ENCODE assay signal across 8 cellular contexts in the genomic region with DNA sequence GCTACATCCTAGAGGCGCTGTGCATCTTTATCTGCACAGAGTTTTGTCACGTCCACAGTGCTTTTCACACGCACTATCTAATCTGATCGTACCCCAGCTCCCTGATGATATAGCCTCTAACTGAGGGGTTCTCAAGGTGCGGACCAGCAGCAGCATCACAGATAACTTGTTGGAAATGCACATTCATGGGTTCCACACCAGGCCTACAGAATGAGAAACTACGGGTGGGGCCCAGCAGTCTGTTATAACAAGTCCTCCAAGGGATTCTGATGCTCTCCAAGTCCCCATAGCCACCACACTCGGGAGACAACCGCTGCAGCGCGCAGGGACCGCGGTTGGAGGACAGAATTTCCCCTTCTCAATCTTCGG. TPM values are rescaled to one million over a fixed set of nuclear protein-coding genes. Genes with fewer than 3 reads are reported as not detected.
DNase-seq lines count a peak whose midpoint lies in the region; ATAC-seq and TF ChIP-seq lines count a peak whose summit lies in the region.

No MANE protein-coding gene starts in this region.

- H3F3A ChIP-seq in neural cell (ENCODE audit: insufficient read depth, low read length, poor library complexity, severe bottlenecking), result no peaks in the 10 kb centered on the region

- POLR2A ChIA-PET in HEK293T (lab: Yijun Ruan, JAX), result interaction anchor here (0.7 to 1.7 kb wide), 5 partner anchors 63 to 100 kb away, joined by 3 read pairs; a partner anchor contains a TSS

- H3K9me3 ChIP-seq in OCI-LY3 (ENCODE audit: insufficient read depth, low read length) (no peaks in the 10 kb centered on the region), neural cell (ENCODE audit: low read length) (no peaks in the 10 kb centered on the region)
- H3K9me3 ChIP-seq in effector memory CD4-positive, alpha-beta T cell (ENCODE audit: control insufficient read depth, low read length), result no peaks in the 10 kb centered on the region

- peak overlapping the region; percentile 31 for H2AFZ ChIP-seq in OCI-LY3 (ENCODE audit: low read depth, low read length)
- peak overlapping the region; percentile 67 for H2AFZ ChIP-seq in neural cell (ENCODE audit: low read depth, low read length)

- peaks cover 21 to 28% of the 10 kb centered on the region in 2 donors for H3K36me3 Mint-ChIP-seq in CD14-positive monocyte

- TF ChIP-seq EP300 in neural cell (conservative IDR thresholded peaks at IDR 0.05; ENCODE audit: poor library complexity, severe bottlenecking), result no peak

- peaks cover 37% of the 10 kb centered on the region for H3K4me1 Mint-ChIP-seq in CD14-positive monocyte

- no peaks in the 10 kb centered on the region for H3K27me3 ChIP-seq in OCI-LY3 (ENCODE audit: low read depth, low read length)
- no peaks in the 10 kb centered on the region for H3K27me3 ChIP-seq in effector memory CD4-positive, alpha-beta T cell (replicated peaks; ENCODE audit: control insufficient read depth, insufficient read depth, low read length, poor library complexity, severe bottlenecking)
- H3K27me3 ChIP-seq in neural cell (ENCODE audit: insufficient read depth, low read depth, low read length), result no peaks in the 10 kb centered on the region

- no peaks in the 10 kb centered on the region for H3K27me3 Mint-ChIP-seq in CD14-positive monocyte (ENCODE audit: low read depth in 3 of 3)

- peaks cover 41% of the 10 kb centered on the region for H3K79me2 ChIP-seq in OCI-LY3 (ENCODE audit: low read length)
- peaks cover 34% of the 10 kb centered on the region for H3K79me2 ChIP-seq in neural cell (replicated peaks; ENCODE audit: insufficient read depth, low read length)

- intact Hi-C loops in CD14-positive monocyte (cut with micrococcal nuclease), result loop anchor here (2.0 to 10.0 kb wide), 5 partner anchors 51 to 641 kb away; a partner anchor contains a TSS

- CTCF ChIA-PET in HEK293T (lab: Yijun Ruan, JAX), result no interaction called here

- peak overlapping the region; percentile 92 to 99 for H3K4me3 Mint-ChIP-seq in CD14-positive monocyte

- H3K27ac Mint-ChIP-seq in CD14-positive monocyte, result peak overlapping the region; percentile 97 to 100 (median 99)

- DNase-seq in CD14-positive monocyte (ENCODE audit: low spot score), result no peak
- DNase-seq in effector memory CD4-positive, alpha-beta T cell, result no peak
- DNase-seq in GM19240 (ENCODE audit: insufficient read length, low spot score), result no peak
- no peak for DNase-seq in 8988T
- DNase-seq in HEK293T (ENCODE audit: extremely low spot score), result no peak

- H3K4me2 ChIP-seq in OCI-LY3 (ENCODE audit: low read length), result peak overlapping the region; percentile 67
- H3K4me2 ChIP-seq in neural cell (ENCODE audit: low read length), result peak overlapping the region; percentile 71

- no peak overlapping the region for H3K27ac ChIP-seq in OCI-LY3 (ENCODE audit: low read length)
- peak overlapping the region; percentile 97 for H3K27ac ChIP-seq in effector memory CD4-positive, alpha-beta T cell (ENCODE audit: insufficient read depth, low read length, poor library complexity, severe bottlenecking)
- H3K27ac ChIP-seq in neural cell (ENCODE audit: low read length), result peak overlapping the region; percentile 98

- peaks cover 27% of the 10 kb centered on the region for H3K4me1 ChIP-seq in OCI-LY3 (ENCODE audit: low read length)
- H3K4me1 ChIP-seq in effector memory CD4-positive, alpha-beta T cell (ENCODE audit: control insufficient read depth, insufficient read depth, low read length, poor library complexity, severe bottlenecking), result peaks cover 27% of the 10 kb centered on the region

- H3K9me3 Mint-ChIP-seq in CD14-positive monocyte, result peaks cover 0 to 4% (median 0%) of the 10 kb centered on the region in 7 donors

- no peak for TF ChIP-seq RAD21 in neural cell (conservative IDR thresholded peaks at IDR 0.05)

- H3K9ac ChIP-seq in OCI-LY3 (ENCODE audit: low read length) (peak overlapping the region; percentile 87), neural cell (ENCODE audit: low read length) (peak overlapping the region; percentile 96)

- ATAC-seq in GM21529 (IDR thresholded peaks at IDR 0.05; ENCODE audit: unreplicated experiment), result no peak

- no peaks in the 10 kb centered on the region for H3K9me2 ChIP-seq in neural cell (ENCODE audit: insufficient read depth, low read length)

- H3K36me3 ChIP-seq in OCI-LY3 (replicated peaks; ENCODE audit: low read depth, low read length), result peaks cover 20% of the 10 kb centered on the region
- peaks cover 26% of the 10 kb centered on the region for H3K36me3 ChIP-seq in effector memory CD4-positive, alpha-beta T cell (ENCODE audit: control insufficient read depth, insufficient read depth, low read length)
- H3K36me3 ChIP-seq in neural cell (ENCODE audit: insufficient read depth, low read length), result no peaks in the 10 kb centered on the region

- H4K20me1 ChIP-seq in OCI-LY3 (ENCODE audit: insufficient read depth, low read length) (peaks cover 15% of the 10 kb centered on the region), neural cell (ENCODE audit: insufficient read depth) (peaks cover 16% of the 10 kb centered on the region)

- TF ChIP-seq CTCF in CD14-positive monocyte (IDR thresholded peaks at IDR 0.05), result no peak
- TF ChIP-seq CTCF in OCI-LY3 (IDR thresholded peaks at IDR 0.05; ENCODE audit: low read depth, low read length), result no peak
- TF ChIP-seq CTCF in neural cell (IDR thresholded peaks at IDR 0.05; ENCODE audit: poor library complexity, severe bottlenecking), result no peak

- H3K4me3 ChIP-seq in OCI-LY3 (ENCODE audit: low read length) (peak overlapping the region; percentile 97), neural cell (ENCODE audit: low read length) (peak overlapping the region; percentile 79)
- peak overlapping the region; percentile 88 for H3K4me3 ChIP-seq in effector memory CD4-positive, alpha-beta T cell (ENCODE audit: insufficient read depth, low read depth, low read length, poor library complexity, severe bottlenecking)

TF ChIP-seq in neural cell, 6 proteins besides CTCF, POLR2A, EP300 and RAD21 (continues in another document):
- TF ChIP-seq MXI1 (conservative IDR thresholded peaks at IDR 0.05; ENCODE audit: poor library complexity, severe bottlenecking) (no peak), TAF1 (IDR thresholded peaks at IDR 0.05; ENCODE audit: low read depth) (no peak), POLR2AphosphoS5 (IDR thresholded peaks at IDR 0.05) (no peak), SMC3 (conservative IDR thresholded peaks at IDR 0.05; ENCODE audit: poor library complexity) (no peak)

TF ChIP-seq in HEK293T, 16 proteins besides CTCF, POLR2A, EP300 and RAD21:
- TF ChIP-seq ARNT (IDR thresholded peaks at IDR 0.05), result no peak
- TF ChIP-seq TARDBP (IDR thresholded peaks at IDR 0.05), result no peak
- TF ChIP-seq NFRKB (IDR thresholded peaks at IDR 0.05), result no peak
- no peak for TF ChIP-seq SP1 (IDR thresholded peaks at IDR 0.05)
- TF ChIP-seq, protein P1, sequence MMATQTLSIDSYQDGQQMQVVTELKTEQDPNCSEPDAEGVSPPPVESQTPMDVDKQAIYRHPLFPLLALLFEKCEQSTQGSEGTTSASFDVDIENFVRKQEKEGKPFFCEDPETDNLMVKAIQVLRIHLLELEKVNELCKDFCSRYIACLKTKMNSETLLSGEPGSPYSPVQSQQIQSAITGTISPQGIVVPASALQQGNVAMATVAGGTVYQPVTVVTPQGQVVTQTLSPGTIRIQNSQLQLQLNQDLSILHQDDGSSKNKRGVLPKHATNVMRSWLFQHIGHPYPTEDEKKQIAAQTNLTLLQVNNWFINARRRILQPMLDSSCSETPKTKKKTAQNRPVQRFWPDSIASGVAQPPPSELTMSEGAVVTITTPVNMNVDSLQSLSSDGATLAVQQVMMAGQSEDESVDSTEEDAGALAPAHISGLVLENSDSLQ (IDR thresholded peaks at IDR 0.05), result no peak
- TF ChIP-seq CTBP1 (IDR thresholded peaks at IDR 0.05; ENCODE audit: borderline replicate concordance), result no peak
- TF ChIP-seq SUZ12 (IDR thresholded peaks at IDR 0.05), result no peak
- no peak for TF ChIP-seq ELF4 (IDR thresholded peaks at IDR 0.05)
- no peak for TF ChIP-seq LEF1 (IDR thresholded peaks at IDR 0.05; ENCODE audit: borderline replicate concordance)
- TF ChIP-seq BHLHE40 (IDR thresholded peaks at IDR 0.05; ENCODE audit: borderline replicate concordance), result no peak
- TF ChIP-seq ZNF384 (IDR thresholded peaks at IDR 0.05), result no peak
- no peak for TF ChIP-seq HDGF (IDR thresholded peaks at IDR 0.05; ENCODE audit: borderline replicate concordance)
- TF ChIP-seq FOXM1 (IDR thresholded peaks at IDR 0.05; ENCODE audit: borderline replicate concordance), result no peak

RNA-seq across cellular contexts. Expression of a gene that starts 0.8 kb away (rescaled TPM):
- polyA plus RNA-seq in CD14-positive monocyte (100 to 1,000 TPM; 202 to 221 TPM), neural cell (291 and 339 TPM in 2 replicates)
- polyA minus RNA-seq in neural cell, result 793 and 913 TPM in 2 replicates

RNA-seq across cellular contexts. Expression of a gene that starts 53.5 kb away (rescaled TPM):
- polyA plus RNA-seq in CD14-positive monocyte, result 1 to 10 TPM; 7.5 to 8.2 TPM
- 699 and 745 TPM in 2 replicates for polyA plus RNA-seq in neural cell
- polyA minus RNA-seq in neural cell, result 219 and 220 TPM in 2 replicates

Comparison
In these comparisons a context has a peak if more than half of its experiments do, and no peak if none do; other contexts are left out.
1. RNA of a gene that starts 53.5 kb away (polyA plus RNA-seq): 699 to 745 TPM in neural cell; 7.5 to 8.2 TPM in CD14-positive monocyte; every median in the first group is over 10 times any median in the second.
2. Peak in every context shown above with its lines, with median percentiles within 50 percentile points of each other: H3K4me3 ChIP-seq.